ENCODE assay signal across 23 cellular contexts in genomic region chr1:54949047-54949446, GRCh38. TPM values are rescaled to one million over a fixed set of nuclear protein-coding genes. Genes with fewer than 3 reads are reported as not detected.
"Had no signal": no experiment of that assay in that cellular context is flagged by ENCODE, and none has a peak within 500 bp of the region (broad histone marks: within the 10 kb centered on the region; RNA-seq: fewer than 3 reads in every experiment).

No MANE protein-coding gene starts in this region.

RNA-seq across cellular contexts. Expression of gene TMEM61, which starts 31.4 kb away (rescaled TPM):
- total RNA-seq: endothelial cell of umbilical vein, epithelial cell of proximal tubule, lung microvascular endothelial cell, natural killer cell, pulmonary artery endothelial cell, subcutaneous adipose tissue, temporal lobe had no signal
- polyA plus RNA-seq: endothelial cell of umbilical vein, neural cell had no signal

RNA-seq across cellular contexts. Expression of gene BSND, which starts 49.7 kb away (rescaled TPM):
- total RNA-seq: colonic mucosa, endothelial cell of umbilical vein, epithelial cell of proximal tubule, esophagus squamous epithelium, heart right ventricle, kidney epithelial cell, left cardiac atrium, left lung, lower leg skin, lung microvascular endothelial cell, mucosa of descending colon, natural killer cell, occipital lobe, pancreas, posterior vena cava, pulmonary artery endothelial cell, stomach, subcutaneous adipose tissue, temporal lobe, thyroid gland, ureter, vagina had no signal
- polyA plus RNA-seq: endothelial cell of umbilical vein, heart right ventricle, neural cell, stomach had no signal
